ENCODE assay signal across 8 cellular contexts in the genomic region with DNA sequence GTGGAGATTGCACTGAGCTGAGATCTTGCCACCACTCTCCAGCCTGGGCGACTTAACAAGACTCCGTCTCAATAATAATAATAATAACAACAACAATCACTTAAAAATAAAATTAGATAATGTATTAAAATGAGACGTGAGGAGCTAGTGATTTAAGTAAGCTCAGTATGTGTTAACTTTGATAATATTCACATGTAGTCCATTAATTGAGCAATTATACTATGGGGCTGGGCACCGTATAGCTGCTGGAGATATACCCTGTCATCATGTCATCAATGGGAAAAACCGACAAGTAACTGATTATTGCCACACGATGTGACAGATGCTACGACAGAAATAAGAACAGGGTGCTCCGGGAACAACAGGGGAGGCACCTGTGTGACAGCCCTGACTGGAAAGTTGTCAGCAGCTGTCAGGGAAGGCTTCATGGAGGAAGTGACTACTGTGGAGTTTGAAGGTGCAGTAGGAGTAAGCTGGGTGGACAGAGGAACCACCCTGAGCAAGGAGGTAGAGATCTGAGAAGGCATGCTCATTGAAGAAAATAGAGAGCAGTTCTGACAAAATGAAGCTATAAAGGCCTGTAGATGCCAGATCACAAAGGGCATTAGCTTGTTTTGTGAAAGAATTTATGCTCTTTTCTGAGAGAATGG.
A peak's percentile ranks its signal among the peaks of the same experiment; 100 is the strongest.
DNase-seq lines count a peak whose midpoint lies in the region; ATAC-seq and TF ChIP-seq lines count a peak whose summit lies in the region.

No MANE protein-coding gene starts in this region.

- H3K9ac ChIP-seq in rectal smooth muscle tissue (ENCODE audit: low read length): no peak overlapping the region

- H3K4me3 ChIP-seq in rectal smooth muscle tissue (ENCODE audit: low read length): peak overlapping the region; percentile 74

- CTCF ChIA-PET in RWPE1 (lab: Yijun Ruan, JAX): interaction anchor here (0.6 to 0.8 kb wide), 3 partner anchors 19 to 58 kb away, joined by 3 to 6 read pairs (median 4); no protein-coding TSS in a partner anchor

- H3K36me3 ChIP-seq in rectal smooth muscle tissue (ENCODE audit: control insufficient read depth, insufficient read depth, low read length): no peaks in the 10 kb centered on the region

- DNase-seq in RWPE1 (ENCODE audit: low spot score) (no peak), epithelial cell of prostate (ENCODE audit: low read depth, low spot score) (no peak), NCI-H1436 treated with DMSO at 0.1 percent for 48 hours (lab: John Stamatoyannopoulos, UW) (no peak)

- no peak for TF ChIP-seq CTCF in RWPE1 (conservative IDR thresholded peaks at IDR 0.05; ENCODE audit: low read depth)

- peak; percentile 3 for ATAC-seq in GM21381 (IDR thresholded peaks at IDR 0.05; ENCODE audit: unreplicated experiment)
- no peak for ATAC-seq in HG03039 (IDR thresholded peaks at IDR 0.05; ENCODE audit: unreplicated experiment)
- no peak for ATAC-seq in HG03175 (IDR thresholded peaks at IDR 0.05; ENCODE audit: unreplicated experiment)
- ATAC-seq in HG02884 (IDR thresholded peaks at IDR 0.05; ENCODE audit: unreplicated experiment): no peak

- H3K27ac ChIP-seq in RWPE1: peak overlapping the region; percentile 100
- peak overlapping the region; percentile 99 for H3K27ac ChIP-seq in epithelial cell of prostate
- peak overlapping the region; percentile 99 for H3K27ac ChIP-seq in rectal smooth muscle tissue (ENCODE audit: low read depth, low read length)

- peaks cover 6% of the 10 kb centered on the region for H3K4me1 ChIP-seq in rectal smooth muscle tissue (ENCODE audit: control insufficient read depth, insufficient read depth, low read length)

- POLR2A ChIA-PET in RWPE1 (lab: Yijun Ruan, JAX; ENCODE audit: low non-redundant PET): interaction anchor here (2.4 kb wide), 1 partner anchor 68 kb away, joined by 19 read pairs; a partner anchor contains a TSS

- no peaks in the 10 kb centered on the region for H3K27me3 ChIP-seq in rectal smooth muscle tissue (ENCODE audit: control insufficient read depth, insufficient read depth, low read length)
